ENCODE assay signal across 2 cellular contexts in the genomic region with DNA sequence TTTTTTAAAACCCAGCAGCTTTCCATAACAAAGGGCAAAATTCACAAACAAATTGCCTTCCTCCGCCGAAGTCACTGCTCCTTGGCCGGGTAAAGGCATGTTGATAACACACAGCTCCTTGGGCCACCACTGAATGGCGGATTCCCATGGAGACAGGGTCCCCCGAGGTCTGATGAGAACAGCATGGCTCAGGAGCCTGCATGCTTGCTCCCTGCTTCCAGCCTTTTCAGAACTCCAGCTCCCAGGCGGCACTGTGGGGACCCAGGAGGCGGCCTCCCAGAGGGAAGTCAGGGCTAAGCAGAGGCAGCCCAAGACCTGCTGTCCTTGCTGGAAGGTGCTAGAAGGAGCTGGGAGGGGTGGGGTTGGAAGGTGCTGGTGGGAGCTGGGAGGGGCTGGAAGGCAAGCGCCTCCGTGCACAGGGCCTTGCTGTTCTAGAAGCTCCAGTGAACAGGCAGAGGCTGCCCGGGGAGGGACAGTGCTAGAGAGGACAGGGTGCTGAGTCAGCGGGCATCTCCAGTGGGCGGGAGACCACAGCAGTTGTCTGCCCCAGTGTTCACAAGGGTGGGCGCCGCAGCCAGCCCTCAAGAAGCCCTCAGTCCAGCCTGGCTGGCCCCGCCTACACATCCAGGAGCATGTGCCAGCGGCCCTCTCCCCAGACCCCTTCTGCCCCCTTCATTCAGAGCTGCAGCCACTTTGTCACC.
TF ChIP-seq lines count a peak whose summit lies in the region.

No MANE protein-coding gene starts in this region.

TF ChIP-seq in GM23338, 12 proteins besides CTCF, POLR2A, EP300 and RAD21 (continued from another document and continues in another):
- no peak for TF ChIP-seq REST (IDR thresholded peaks at IDR 0.05; ENCODE audit: unreplicated experiment)
- TF ChIP-seq STAT1 (IDR thresholded peaks at IDR 0.05; ENCODE audit: unreplicated experiment) = no peak
- no peak for TF ChIP-seq EZH2 (IDR thresholded peaks at IDR 0.05; ENCODE audit: low read depth, unreplicated experiment)
- TF ChIP-seq, protein P1, sequence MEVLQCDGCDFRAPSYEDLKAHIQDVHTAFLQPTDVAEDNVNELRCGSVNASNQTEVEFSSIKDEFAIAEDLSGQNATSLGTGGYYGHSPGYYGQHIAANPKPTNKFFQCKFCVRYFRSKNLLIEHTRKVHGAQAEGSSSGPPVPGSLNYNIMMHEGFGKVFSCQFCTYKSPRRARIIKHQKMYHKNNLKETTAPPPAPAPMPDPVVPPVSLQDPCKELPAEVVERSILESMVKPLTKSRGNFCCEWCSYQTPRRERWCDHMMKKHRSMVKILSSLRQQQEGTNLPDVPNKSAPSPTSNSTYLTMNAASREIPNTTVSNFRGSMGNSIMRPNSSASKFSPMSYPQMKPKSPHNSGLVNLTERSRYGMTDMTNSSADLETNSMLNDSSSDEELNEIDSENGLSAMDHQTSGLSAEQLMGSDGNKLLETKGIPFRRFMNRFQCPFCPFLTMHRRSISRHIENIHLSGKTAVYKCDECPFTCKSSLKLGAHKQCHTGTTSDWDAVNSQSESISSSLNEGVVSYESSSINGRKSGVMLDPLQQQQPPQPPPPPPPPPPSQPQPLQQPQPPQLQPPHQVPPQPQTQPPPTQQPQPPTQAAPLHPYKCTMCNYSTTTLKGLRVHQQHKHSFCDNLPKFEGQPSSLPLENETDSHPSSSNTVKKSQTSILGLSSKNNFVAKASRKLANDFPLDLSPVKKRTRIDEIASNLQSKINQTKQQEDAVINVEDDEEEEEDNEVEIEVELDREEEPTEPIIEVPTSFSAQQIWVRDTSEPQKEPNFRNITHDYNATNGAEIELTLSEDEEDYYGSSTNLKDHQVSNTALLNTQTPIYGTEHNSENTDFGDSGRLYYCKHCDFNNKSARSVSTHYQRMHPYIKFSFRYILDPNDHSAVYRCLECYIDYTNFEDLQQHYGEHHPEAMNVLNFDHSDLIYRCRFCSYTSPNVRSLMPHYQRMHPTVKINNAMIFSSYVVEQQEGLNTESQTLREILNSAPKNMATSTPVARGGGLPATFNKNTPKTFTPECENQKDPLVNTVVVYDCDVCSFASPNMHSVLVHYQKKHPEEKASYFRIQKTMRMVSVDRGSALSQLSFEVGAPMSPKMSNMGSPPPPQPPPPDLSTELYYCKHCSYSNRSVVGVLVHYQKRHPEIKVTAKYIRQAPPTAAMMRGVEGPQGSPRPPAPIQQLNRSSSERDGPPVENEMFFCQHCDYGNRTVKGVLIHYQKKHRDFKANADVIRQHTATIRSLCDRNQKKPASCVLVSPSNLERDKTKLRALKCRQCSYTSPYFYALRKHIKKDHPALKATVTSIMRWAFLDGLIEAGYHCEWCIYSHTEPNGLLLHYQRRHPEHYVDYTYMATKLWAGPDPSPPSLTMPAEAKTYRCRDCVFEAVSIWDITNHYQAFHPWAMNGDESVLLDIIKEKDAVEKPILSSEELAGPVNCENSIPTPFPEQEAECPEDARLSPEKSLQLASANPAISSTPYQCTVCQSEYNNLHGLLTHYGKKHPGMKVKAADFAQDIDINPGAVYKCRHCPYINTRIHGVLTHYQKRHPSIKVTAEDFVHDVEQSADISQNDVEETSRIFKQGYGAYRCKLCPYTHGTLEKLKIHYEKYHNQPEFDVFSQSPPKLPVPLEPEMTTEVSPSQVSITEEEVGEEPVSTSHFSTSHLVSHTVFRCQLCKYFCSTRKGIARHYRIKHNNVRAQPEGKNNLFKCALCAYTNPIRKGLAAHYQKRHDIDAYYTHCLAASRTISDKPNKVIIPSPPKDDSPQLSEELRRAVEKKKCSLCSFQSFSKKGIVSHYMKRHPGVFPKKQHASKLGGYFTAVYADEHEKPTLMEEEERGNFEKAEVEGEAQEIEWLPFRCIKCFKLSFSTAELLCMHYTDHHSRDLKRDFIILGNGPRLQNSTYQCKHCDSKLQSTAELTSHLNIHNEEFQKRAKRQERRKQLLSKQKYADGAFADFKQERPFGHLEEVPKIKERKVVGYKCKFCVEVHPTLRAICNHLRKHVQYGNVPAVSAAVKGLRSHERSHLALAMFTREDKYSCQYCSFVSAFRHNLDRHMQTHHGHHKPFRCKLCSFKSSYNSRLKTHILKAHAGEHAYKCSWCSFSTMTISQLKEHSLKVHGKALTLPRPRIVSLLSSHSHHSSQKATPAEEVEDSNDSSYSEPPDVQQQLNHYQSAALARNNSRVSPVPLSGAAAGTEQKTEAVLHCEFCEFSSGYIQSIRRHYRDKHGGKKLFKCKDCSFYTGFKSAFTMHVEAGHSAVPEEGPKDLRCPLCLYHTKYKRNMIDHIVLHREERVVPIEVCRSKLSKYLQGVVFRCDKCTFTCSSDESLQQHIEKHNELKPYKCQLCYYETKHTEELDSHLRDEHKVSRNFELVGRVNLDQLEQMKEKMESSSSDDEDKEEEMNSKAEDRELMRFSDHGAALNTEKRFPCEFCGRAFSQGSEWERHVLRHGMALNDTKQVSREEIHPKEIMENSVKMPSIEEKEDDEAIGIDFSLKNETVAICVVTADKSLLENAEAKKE (CRISPR knock-in tag; IDR thresholded peaks at IDR 0.05) = no peak
- TF ChIP-seq EZH2phosphoT487 (IDR thresholded peaks at IDR 0.05; ENCODE audit: unreplicated experiment) = no peak
- no peak for TF ChIP-seq ZNF331 (CRISPR knock-in tag; IDR thresholded peaks at IDR 0.05; ENCODE audit: low read depth)
- TF ChIP-seq ETS1 (IDR thresholded peaks at IDR 0.05) = no peak
- TF ChIP-seq CREB1 (CRISPR knock-in tag; IDR thresholded peaks at IDR 0.05; ENCODE audit: low read depth) = no peak

TF ChIP-seq in H1, 55 proteins besides CTCF, POLR2A, EP300 and RAD21 (continued from another document):
- TF ChIP-seq TEAD4 (IDR thresholded peaks at IDR 0.05; ENCODE audit: low read depth, low read length) = no peak
- TF ChIP-seq SIRT6 (IDR thresholded peaks at IDR 0.05; ENCODE audit: low read length) = no peak
- TF ChIP-seq JUN (IDR thresholded peaks at IDR 0.05; ENCODE audit: low read depth, low read length) = no peak
- TF ChIP-seq JUND (IDR thresholded peaks at IDR 0.05; ENCODE audit: low read length) = no peak
- TF ChIP-seq E2F6 (IDR thresholded peaks at IDR 0.05) = no peak
- no peak for TF ChIP-seq MAX (IDR thresholded peaks at IDR 0.05)
- TF ChIP-seq NRF1 (IDR thresholded peaks at IDR 0.05; ENCODE audit: low read depth, low read length) = no peak
- no peak for TF ChIP-seq KDM5A (IDR thresholded peaks at IDR 0.05; ENCODE audit: low read length)
- TF ChIP-seq CHD1 (IDR thresholded peaks at IDR 0.05; ENCODE audit: low read depth, low read length) = no peak
- TF ChIP-seq SIX5 (IDR thresholded peaks at IDR 0.05; ENCODE audit: low read depth, low read length) = no peak
- no peak for TF ChIP-seq NANOG (IDR thresholded peaks at IDR 0.05; ENCODE audit: insufficient read depth, low read depth, low read length, poor library complexity, severe bottlenecking)
- no peak for TF ChIP-seq KDM1A (IDR thresholded peaks at IDR 0.05; ENCODE audit: borderline replicate concordance, low read length)
- no peak for TF ChIP-seq SUZ12 (IDR thresholded peaks at IDR 0.05; ENCODE audit: low read length)
TF ChIP-seq in H1: peak in this region for 0.
